8 cellular contexts compared by ENCODE assay signal in genomic region chr6:28251648-28252506, GRCh38. TPM values are rescaled to one million over a fixed set of nuclear protein-coding genes. Genes with fewer than 3 reads are reported as not detected.
DNase-seq lines count a peak whose midpoint lies in the region; ATAC-seq and TF ChIP-seq lines count a peak whose summit lies in the region.

Gene ZKSCAN4, minus strand, starts transcription at chr6:28252269. Its CDS starts 289 bp downstream, at chr6:28251980.

- BruUV-seq in A673 (replicated peaks; lab: Mats Ljungman, UMichigan): TSS peak; percentile 55

- H3K9ac ChIP-seq in colonic mucosa (ENCODE audit: low read depth in 2 of 2, low read length in 2 of 2): peak within 1 kb of the TSS; percentile 56 to 90

- H3K27me3 ChIP-seq in A673 (replicated peaks; ENCODE audit: insufficient read depth, low read depth, low read length, poor library complexity): no peaks in the 10 kb centered on the region
- H3K27me3 ChIP-seq in colonic mucosa: no peaks in the 10 kb centered on the region

- intact Hi-C loops in A673 (cut with micrococcal nuclease; ENCODE audit: unreplicated experiment): loop anchor here (2.0 to 10.0 kb wide), 2 partner anchors 15 to 117 kb away; partner anchors contain the start of gene ZSCAN26
- intact Hi-C loops in colonic mucosa (cut with DNase I): loop anchor here (10.0 kb wide), 1 partner anchor 117 kb away; no protein-coding TSS in a partner anchor

- POLR2A ChIA-PET in A673 (lab: Charles Lee; ENCODE audit: low non-redundant PET): interaction anchor here (0.6 to 1.1 kb wide), 2 partner anchors 18 to 116 kb away, joined by 5 to 16 read pairs; no protein-coding TSS in a partner anchor

- H3K4me1 ChIP-seq in A673 (ENCODE audit: insufficient read depth, low read length, poor library complexity, severe bottlenecking) (peaks cover 6% of the 10 kb centered on the region), colonic mucosa (peaks cover 6% of the 10 kb centered on the region)

- H3K27ac ChIP-seq in A673 (ENCODE audit: low read depth, low read length, poor library complexity, severe bottlenecking) (peak within 1 kb of the TSS; percentile 79), colonic mucosa (peak within 1 kb of the TSS; percentile 49)

- ATAC-seq in GM18868 (IDR thresholded peaks at IDR 0.05; ENCODE audit: unreplicated experiment) (peak; percentile 87), HG03280 (IDR thresholded peaks at IDR 0.05; ENCODE audit: unreplicated experiment) (peak; percentile 71)

- H3K4me3 ChIP-seq in A673 (ENCODE audit: low read depth, low read length, poor library complexity, severe bottlenecking) (peak within 1 kb of the TSS; percentile 100), colonic mucosa (peak within 1 kb of the TSS; percentile 87)

- TF ChIP-seq CTCF in A673 (conservative IDR thresholded peaks at IDR 0.05; ENCODE audit: low read depth, low read length): no peak
- no peak for TF ChIP-seq CTCF in colonic mucosa (IDR thresholded peaks at IDR 0.05)

- H3K9me3 ChIP-seq in A673 (ENCODE audit: low read depth, low read length, poor library complexity, severe bottlenecking) (no peaks in the 10 kb centered on the region), colonic mucosa (no peaks in the 10 kb centered on the region)

- CTCF ChIA-PET in A673 (lab: Charles Lee): no interaction called here

- DNase-seq in A673 (ENCODE audit: low spot score) (peak; percentile 92), NCI-H446 treated with DMSO at 0.1 percent for 48 hours (lab: John Stamatoyannopoulos, UW) (peak; percentile 71), colonic mucosa (peak; percentile 87), kidney tubule cell (ENCODE audit: low spot score) (peak; percentile 88)
- peak; percentile 67 for DNase-seq in activated CD4-positive, alpha-beta T cell treated with anti-CD3 and anti-CD28 coated beads for 1 hour
- DNase-seq in stimulated activated CD4-positive, alpha-beta T cell treated with anti-CD3 and anti-CD28 coated beads, Interleukin-1b, Interleukin-23, amount 100 ng/mL, for 1 hour (ENCODE audit: low read depth in 2 of 2): peak; percentile 56 to 74

- H3K36me3 ChIP-seq in A673 (ENCODE audit: insufficient read depth, low read length, poor library complexity, severe bottlenecking): peaks cover 3% of the 10 kb centered on the region
- H3K36me3 ChIP-seq in colonic mucosa: no peaks in the 10 kb centered on the region

RNA-seq across cellular contexts. Expression of gene ZKSCAN4, which starts in this region (rescaled TPM):
- total RNA-seq in A673 (2021) (6.4 and 6.6 TPM in 2 replicates), colonic mucosa (1 to 10 TPM; 4.9 to 5.2 TPM)

Comparison
In these comparisons a context has a peak if more than half of its experiments do, and no peak if none do; other contexts are left out.
1. Peak in every context shown above with its lines: DNase-seq, ATAC-seq, H3K4me3 ChIP-seq and H3K27ac ChIP-seq.